Comparison of ENCODE assay signal across 32 cellular contexts in the genomic region with DNA sequence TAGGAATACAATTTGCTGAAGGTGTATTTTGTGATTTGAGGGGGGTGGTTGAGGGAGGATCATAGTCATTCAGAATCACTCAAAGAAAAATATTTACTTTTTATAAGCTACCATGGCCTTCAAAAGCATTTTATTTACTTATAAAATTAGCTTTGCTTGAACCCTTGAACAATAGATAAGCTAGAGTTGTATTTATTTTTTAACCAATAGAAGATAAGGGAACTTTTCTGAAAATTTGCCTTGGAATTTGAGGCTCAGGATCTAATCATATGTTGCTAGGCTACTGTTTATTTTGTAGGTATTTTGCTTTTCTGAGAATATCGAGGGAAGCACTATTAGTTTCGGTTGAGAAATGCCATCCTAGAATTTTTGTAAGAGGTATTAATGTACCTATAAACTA.
"Had no signal": no experiment of that assay in that cellular context is flagged by ENCODE, and none has a peak within 500 bp of the region (broad histone marks: within the 10 kb centered on the region; RNA-seq: fewer than 3 reads in every experiment).

No MANE protein-coding gene starts in this region.

- DNase-seq: activated B cell treated with CpG ODN at 0.5 μM for 24 hours; activated CD4-positive, alpha-beta memory T cell treated with anti-CD3 and anti-CD28 coated beads for 36 hours; activated CD4-positive, alpha-beta T cell treated with anti-CD3 and anti-CD28 coated beads for 4 hours; activated CD4-positive, alpha-beta T cell treated with anti-CD3 and anti-CD28 coated beads, Interleukin-2, amount 50 U/mL, for 1 hour; activated CD4-positive, CD25-positive, alpha-beta regulatory T cell treated with anti-CD3 and anti-CD28 coated beads, Interleukin-2, amount 50 U/mL, for 72 hours; activated CD8-positive, alpha-beta memory T cell treated with anti-CD3 and anti-CD28 coated beads, Interleukin-2, amount 50 U/mL, for 4 hours; activated gamma-delta T cell treated with Interleukin-2 at 50 U/mL for 16 hours; activated naive CD4-positive, alpha-beta T cell treated with anti-CD3 and anti-CD28 coated beads for 36 hours; activated T-cell treated with anti-CD3 and anti-CD28 coated beads for 4 hours; activated T-cell treated with anti-CD3 and anti-CD28 coated beads, Interleukin-2, amount 50 U/mL, for 4 hours; adrenal gland; caudate nucleus; NCI-H1105; NCI-H1417 treated with DMSO at 0.1 percent for 48 hours; NCI-H1694 treated with DMSO at 0.1 percent for 48 hours; NCI-H2029; NCI-H345; NCI-H524 treated with DMSO at 0.1 percent for 48 hours; NCI-H82; NK-92 treated with Interleukin-12 subunit alpha and Interleukin-12 subunit beta, amount 100 ng/mL, for 24 hours; PC-9; SIG-M5; SW 1271; T-helper 1 cell; T-helper 2 cell; T-helper 9 cell had no signal

- H3K4me3 ChIP-seq: adrenal gland, K562, PC-9 had no signal

- ATAC-seq: activated naive CD4-positive, alpha-beta T cell treated with anti-CD3 and anti-CD28 coated beads, Interleukin-2, amount 50 U/mL, for 72 hours; activated T-cell treated with anti-CD3 and anti-CD28 coated beads, Interleukin-2, amount 50 U/mL, for 4 hours; K562; Right ventricle myocardium inferior; SK-N-SH treated with all-trans-retinoic acid at 6 μM for 48 hours had no signal

- H3K4me1 ChIP-seq: adrenal gland had no signal

- H3K27me3 ChIP-seq: adrenal gland had no signal

- H3K9me3 ChIP-seq: adrenal gland had no signal

- H3K4me2 ChIP-seq: PC-9 had no signal

- H3K27ac ChIP-seq: adrenal gland, PC-9, RWPE1, VCaP had no signal
